Comparison of ENCODE assay signal across 19 cellular contexts in the genomic region with DNA sequence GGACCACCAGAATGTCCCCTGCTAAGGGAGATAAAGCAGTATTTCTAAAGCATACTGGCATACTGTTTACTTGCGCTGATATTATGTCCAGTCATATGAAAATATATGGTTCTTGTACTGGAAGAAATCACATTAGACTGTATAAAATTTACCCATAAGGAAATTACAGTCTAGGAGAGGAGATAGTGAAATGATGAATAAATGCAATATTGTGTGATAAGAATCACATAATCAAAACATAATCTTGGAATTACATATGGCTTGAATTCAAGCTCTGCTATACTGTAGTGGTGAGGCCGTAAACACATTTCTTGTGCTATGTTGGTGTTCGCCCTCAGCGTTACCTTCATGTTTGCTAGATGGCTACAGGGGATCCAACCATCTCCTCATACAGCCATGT.
"Had no signal": no experiment of that assay in that cellular context is flagged by ENCODE, and none has a peak within 500 bp of the region (broad histone marks: within the 10 kb centered on the region; RNA-seq: fewer than 3 reads in every experiment).

No MANE protein-coding gene starts in this region.

- FAIRE-seq: RCC 7860 had no signal

- DNase-seq: KBM-7, NCI-H1048, NCI-H1105, NCI-H1417, NCI-H1436 treated with DMSO at 0.1 percent for 48 hours, NCI-H1694, NCI-H187 treated with DMSO at 0.1 percent for 48 hours, NCI-H2029 treated with DMSO at 0.1 percent for 48 hours, NCI-H2171 treated with DMSO at 0.1 percent for 48 hours, NCI-H345, NCI-H446 treated with DMSO at 0.1 percent for 48 hours, NCI-H510A treated with DMSO at 0.1 percent for 48 hours, NCI-H526, NCI-H748 treated with DMSO at 0.1 percent for 48 hours, Right ventricle myocardium superior, RPMI8226, SIG-M5 had no signal

- H3K27me3 ChIP-seq: SJSA1 had no signal

- H3K9me3 ChIP-seq: SJSA1 had no signal

- H3K36me3 ChIP-seq: SJSA1 had no signal

- H3K4me1 ChIP-seq: SJSA1 had no signal

- H3K27ac ChIP-seq: SJSA1 had no signal

- H3K4me3 ChIP-seq: SJSA1 had no signal
